9 cellular contexts compared by ENCODE assay signal in genomic region chr10:6140141-6140841, GRCh38. TPM values are rescaled to one million over a fixed set of nuclear protein-coding genes. Genes with fewer than 3 reads are reported as not detected.
DNase-seq lines count a peak whose midpoint lies in the region; ATAC-seq and TF ChIP-seq lines count a peak whose summit lies in the region.
"Had no signal": no experiment of that assay in that cellular context is flagged by ENCODE, and none has a peak within 500 bp of the region (broad histone marks: within the 10 kb centered on the region; RNA-seq: fewer than 3 reads in every experiment).

No MANE protein-coding gene starts in this region.

- H3K4me1 ChIP-seq in Peyer's patch (peaks cover 0 to 10% (median 3%) of the 10 kb centered on the region in 4 donors), smooth muscle cell (ENCODE audit: low read depth) (peaks cover 20% of the 10 kb centered on the region)

- H3K27ac ChIP-seq in Peyer's patch (peak overlapping the region in 2 of 4 donors; percentile 25 to 59), coronary artery (no peak overlapping the region), smooth muscle cell (ENCODE audit: low read depth) (no peak overlapping the region)

- H3K27me3 ChIP-seq in Peyer's patch (no peaks in the 10 kb centered on the region), smooth muscle cell (ENCODE audit: low read depth) (no peaks in the 10 kb centered on the region)

- H3K9me3 ChIP-seq in Peyer's patch (no peaks in the 10 kb centered on the region), smooth muscle cell (replicated peaks; ENCODE audit: low read depth) (no peaks in the 10 kb centered on the region)

- H4K20me1 ChIP-seq in smooth muscle cell (ENCODE audit: low read depth), result peaks cover under 1% of the 10 kb centered on the region

- peak; percentile 6 for DNase-seq in NCI-H2029 (lab: John Stamatoyannopoulos, UW)
- no peak for DNase-seq in NCI-H2029 treated with DMSO at 0.1 percent for 48 hours (lab: John Stamatoyannopoulos, UW)
- DNase-seq in Peyer's patch, result peak in 2 of 3 donors; percentile 71 to 83
- no peak for DNase-seq in coronary artery (ENCODE audit: low spot score)
- DNase-seq in smooth muscle cell (lab: John Stamatoyannopoulos, UW; ENCODE audit: unreplicated experiment), result no peak
- DNase-seq in cerebellar nuclear complex (lab: John Stamatoyannopoulos, UW), result no peak
- DNase-seq: NCI-H1436 treated with DMSO at 0.1 percent for 48 hours had no signal

- WGBS in smooth muscle cell (ENCODE audit: low lambda C conversion rate), result 75% methylated on average over 28 of the region's 28 CpGs

- peaks cover 5% of the 10 kb centered on the region for H3F3A ChIP-seq in smooth muscle cell (ENCODE audit: low read depth)

- peak overlapping the region; percentile 30 to 38 (median 32) for H3K4me3 ChIP-seq in Peyer's patch
- H3K4me3 ChIP-seq in coronary artery, result peak overlapping the region; percentile 70
- no peak overlapping the region for H3K4me3 ChIP-seq in smooth muscle cell

- H3K9ac ChIP-seq in smooth muscle cell (ENCODE audit: low read depth), result no peak overlapping the region

- H3K36me3 ChIP-seq in Peyer's patch (no peaks in the 10 kb centered on the region), smooth muscle cell (ENCODE audit: low read depth) (no peaks in the 10 kb centered on the region)

- no peak for TF ChIP-seq CTCF in Peyer's patch (IDR thresholded peaks at IDR 0.05)
- TF ChIP-seq CTCF in coronary artery (IDR thresholded peaks at IDR 0.05), result no peak
- TF ChIP-seq CTCF in smooth muscle cell (IDR thresholded peaks at IDR 0.05; ENCODE audit: borderline replicate concordance, insufficient read depth, poor library complexity, severe bottlenecking), result no peak

- H3K4me2 ChIP-seq in smooth muscle cell, result peak overlapping the region; percentile 84

- no peak for ATAC-seq in HG03469 (IDR thresholded peaks at IDR 0.05; ENCODE audit: unreplicated experiment)
- no peak for ATAC-seq in GM21717 (IDR thresholded peaks at IDR 0.05; ENCODE audit: unreplicated experiment)

- no peak overlapping the region for H2AFZ ChIP-seq in smooth muscle cell (ENCODE audit: low read depth)

- no peak for TF ChIP-seq POLR2A in Peyer's patch (IDR thresholded peaks at IDR 0.05)

- H3K79me2 ChIP-seq in smooth muscle cell (ENCODE audit: low read depth), result peaks cover 10% of the 10 kb centered on the region

RNA-seq across cellular contexts. Expression of gene RBM17, which starts 51.5 kb away (rescaled TPM):
- total RNA-seq in Peyer's patch, result 100 to 1,000 TPM in 2 of 4 donors, 10 to 100 TPM in 2; 66.4 to 166 (median 101) TPM
- 20.0 and 37.0 TPM in 2 replicates for total RNA-seq in smooth muscle cell
- polyA plus RNA-seq in smooth muscle cell, result 68.3 and 81.2 TPM in 2 replicates

Comparison
In these comparisons a context has a peak if more than half of its experiments do, and no peak if none do; other contexts are left out.
1. DNase-seq: peak in NCI-H2029 (single experiment) and Peyer's patch (2 of 3); none in NCI-H2029 treated with DMSO at 0.1 percent for 48 hours (single experiment), coronary artery (single experiment), smooth muscle cell (single experiment) and cerebellar nuclear complex (0 of 2).